In the genomic region with DNA sequence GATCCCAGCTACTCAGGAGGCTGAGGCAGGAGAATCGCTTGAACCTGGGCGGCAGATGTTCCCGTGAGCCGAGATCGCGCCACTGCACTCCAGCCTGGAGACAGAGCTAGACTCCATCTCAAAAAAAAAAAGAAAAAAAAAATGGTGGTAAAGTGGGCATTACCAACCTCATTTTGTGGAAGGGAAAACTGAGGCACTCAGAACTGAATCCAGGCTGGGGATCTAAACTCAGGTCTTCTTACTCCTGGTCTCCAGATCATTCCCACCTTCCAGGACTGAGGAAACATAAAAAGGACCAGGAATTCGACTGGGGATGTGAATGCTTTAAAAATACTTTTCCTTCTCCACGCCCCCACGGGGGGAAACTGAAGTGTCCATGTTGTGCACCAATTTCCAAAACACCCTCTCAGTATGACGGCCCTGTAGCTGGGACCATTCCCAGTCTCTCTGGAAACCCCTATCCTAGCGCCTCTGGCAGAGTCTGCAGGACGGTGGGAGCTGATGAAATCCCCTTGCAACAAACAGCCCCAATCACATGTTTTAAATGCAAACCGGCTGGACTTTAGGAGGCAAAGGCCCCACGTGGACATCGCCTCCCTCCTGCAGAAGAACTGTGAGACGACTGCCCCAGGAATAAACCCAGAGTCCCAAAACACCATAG, we compare ENCODE assay signal across 9 cellular contexts. TPM values are rescaled to one million over a fixed set of nuclear protein-coding genes. Genes with fewer than 3 reads are reported as not detected.
DNase-seq lines count a peak whose midpoint lies in the region; ATAC-seq and TF ChIP-seq lines count a peak whose summit lies in the region.
"Had no signal": no experiment of that assay in that cellular context is flagged by ENCODE, and none has a peak within 500 bp of the region (broad histone marks: within the 10 kb centered on the region; RNA-seq: fewer than 3 reads in every experiment).

No MANE protein-coding gene starts in this region.

- in situ Hi-C loops in GM13976 (cut with MboI; ENCODE audit: low sequenced_read_pairs, unreplicated experiment): no loop called here

- 70% methylated on average over 16 of the region's 16 CpGs for WGBS in suprapubic skin

- H3K4me3 ChIP-seq in SK-N-MC: peak overlapping the region; percentile 85
- peak overlapping the region; percentile 83 for H3K4me3 ChIP-seq in fibroblast of villous mesenchyme (ENCODE audit: low read depth, low read length)
- peak overlapping the region; percentile 55 for H3K4me3 ChIP-seq in suprapubic skin

- no peak for DNase-seq in activated T-cell treated with anti-CD3 and anti-CD28 coated beads, Interleukin-2, amount 50 U/mL, for 24 hours
- no peak for DNase-seq in activated T-cell treated with anti-CD3 and anti-CD28 coated beads, Interleukin-2, amount 50 U/mL, for 1 hour
- DNase-seq in SK-N-MC (ENCODE audit: low read depth, low spot score) (no peak), fibroblast of villous mesenchyme (ENCODE audit: low read depth) (peak; percentile 92), suprapubic skin (ENCODE audit: low spot score in 2 of 2) (peak in 1 of 2 donors; percentile 83), GM13976 (ENCODE audit: low spot score) (no peak), KG1 (lab: John Stamatoyannopoulos, UW) (no peak)
- DNase-seq: brain microvascular endothelial cell had no signal

- no peak for ATAC-seq in HG03135 (IDR thresholded peaks at IDR 0.05; ENCODE audit: unreplicated experiment)

- peak overlapping the region; percentile 65 for H3K9ac ChIP-seq in SK-N-MC (ENCODE audit: insufficient read length)

- peaks cover 52% of the 10 kb centered on the region for H3K36me3 Mint-ChIP-seq in activated T-cell treated with anti-CD3 and anti-CD28 coated beads, Interleukin-2, amount 50 U/mL, for 24 hours (ENCODE audit: low read depth)

- peaks cover 59% of the 10 kb centered on the region for H3K4me1 Mint-ChIP-seq in activated T-cell treated with anti-CD3 and anti-CD28 coated beads, Interleukin-2, amount 50 U/mL, for 24 hours (ENCODE audit: low read depth)

- no peak for TF ChIP-seq EP300 in suprapubic skin (IDR thresholded peaks at IDR 0.05)

- H3K36me3 ChIP-seq in SK-N-MC (ENCODE audit: insufficient read depth, low read length): peaks cover 11% of the 10 kb centered on the region; the same call in 1 of the 2 replicates
- no peaks in the 10 kb centered on the region for H3K36me3 ChIP-seq in suprapubic skin
- H3K36me3 ChIP-seq: brain microvascular endothelial cell had no signal

- no peaks in the 10 kb centered on the region for H3K27me3 ChIP-seq in suprapubic skin
- H3K27me3 ChIP-seq: brain microvascular endothelial cell had no signal

- TF ChIP-seq CTCF in fibroblast of villous mesenchyme (IDR thresholded peaks at IDR 0.05; ENCODE audit: insufficient read depth, low read depth, low read length) (no peak), suprapubic skin (IDR thresholded peaks at IDR 0.05) (no peak), GM13976 (IDR thresholded peaks at IDR 0.05; ENCODE audit: borderline replicate concordance, control extremely low read depth, extremely low read depth, insufficient read depth, missing control alignments) (no peak)

- H3K27ac Mint-ChIP-seq in activated T-cell treated with anti-CD3 and anti-CD28 coated beads, Interleukin-2, amount 50 U/mL, for 24 hours: peak overlapping the region; percentile 92

- H3K9me3 ChIP-seq in SK-N-MC (ENCODE audit: low read depth, low read length) (no peaks in the 10 kb centered on the region), suprapubic skin (no peaks in the 10 kb centered on the region)

- no peaks in the 10 kb centered on the region for H3K27me3 Mint-ChIP-seq in activated T-cell treated with anti-CD3 and anti-CD28 coated beads, Interleukin-2, amount 50 U/mL, for 24 hours

- H3K4me1 ChIP-seq in suprapubic skin: peaks cover 66% of the 10 kb centered on the region

- peak overlapping the region; percentile 94 for H3K4me3 Mint-ChIP-seq in activated T-cell treated with anti-CD3 and anti-CD28 coated beads, Interleukin-2, amount 50 U/mL, for 24 hours

- H3K27ac ChIP-seq in SK-N-MC (peak overlapping the region; percentile 57; the same call in 1 of the 2 replicates), suprapubic skin (peak overlapping the region; percentile 75)
- H3K27ac ChIP-seq: brain microvascular endothelial cell had no signal

- H3K9me3 Mint-ChIP-seq in activated T-cell treated with anti-CD3 and anti-CD28 coated beads, Interleukin-2, amount 50 U/mL, for 24 hours: no peaks in the 10 kb centered on the region

- TF ChIP-seq POLR2A in suprapubic skin (IDR thresholded peaks at IDR 0.05): no peak

RNA-seq across cellular contexts. Expression of a gene that starts 8.9 kb away (rescaled TPM):
- 11.2 and 14.8 TPM in 2 replicates for total RNA-seq in fibroblast of villous mesenchyme
- total RNA-seq in suprapubic skin: 10 to 100 TPM; 10.5 to 27.1 (median 14.4) TPM
